ENCODE assay signal across 23 cellular contexts in genomic region chr16:88321635-88322499, GRCh38.
"Had no signal": no experiment of that assay in that cellular context is flagged by ENCODE, and none has a peak within 500 bp of the region (broad histone marks: within the 10 kb centered on the region; RNA-seq: fewer than 3 reads in every experiment).

No MANE protein-coding gene starts in this region.

- H3K4me1 ChIP-seq: adrenal gland, body of pancreas, colonic mucosa had no signal

- H3K9me3 ChIP-seq: adrenal gland, body of pancreas, colonic mucosa, esophagus squamous epithelium had no signal

- H3K36me3 ChIP-seq: adrenal gland, cardiac muscle cell, colonic mucosa, esophagus squamous epithelium had no signal

- ATAC-seq: activated CD8-positive, alpha-beta memory T cell treated with anti-CD3 and anti-CD28 coated beads, Interleukin-2, amount 10 ng/mL, durations not matched to agents 7 days and 5 days; activated CD8-positive, alpha-beta T cell treated with anti-CD3 and anti-CD28 coated beads, Interleukin-2, amount 10 ng/mL, durations not matched to agents 7 days and 5 days; activated naive CD8-positive, alpha-beta T cell treated with anti-CD3 and anti-CD28 coated beads, Interleukin-2, amount 50 U/mL, for 24 hours; body of pancreas had no signal

- H3K4me3 ChIP-seq: adrenal gland, body of pancreas, cardiac muscle cell, colonic mucosa, esophagus squamous epithelium had no signal

- H3K27ac ChIP-seq: adrenal gland, body of pancreas, cardiac muscle cell, colonic mucosa, epithelial cell of prostate, esophagus squamous epithelium had no signal

- DNase-seq: activated CD4-positive, alpha-beta memory T cell treated with anti-CD3 and anti-CD28 coated beads for 36 hours; activated CD4-positive, CD25-positive, alpha-beta regulatory T cell; activated CD8-positive, alpha-beta memory T cell treated with anti-CD3 and anti-CD28 coated beads, Interleukin-2, amount 10 ng/mL, durations not matched to agents 7 days and 5 days; activated CD8-positive, alpha-beta memory T cell treated with anti-CD3 and anti-CD28 coated beads, Interleukin-2, amount 50 U/mL, for 4 hours; activated CD8-positive, alpha-beta T cell treated with anti-CD3 and anti-CD28 coated beads, Interleukin-2, amount 10 ng/mL, durations not matched to agents 7 days and 5 days; activated effector memory CD4-positive, alpha-beta T cell treated with anti-CD3 and anti-CD28 coated beads, Interleukin-2, amount 50 U/mL, for 16 hours; activated naive CD4-positive, alpha-beta T cell treated with anti-CD3 and anti-CD28 coated beads for 36 hours; activated T-cell treated with anti-CD3 and anti-CD28 coated beads, Interleukin-2, amount 50 U/mL, for 1 hour; adrenal gland; amygdala; body of pancreas; central memory CD4-positive, alpha-beta T cell; cerebellar nuclear complex; colonic mucosa; effector CD8-positive, alpha-beta T cell; esophagus squamous epithelium; foreskin melanocyte; head of caudate nucleus had no signal

- FAIRE-seq: endometrium, endothelial cell of umbilical vein had no signal

- H3K27me3 ChIP-seq: adrenal gland, body of pancreas, cardiac muscle cell, colonic mucosa had no signal
